Comparison of ENCODE assay signal across 1 cellular context in genomic region chr12:124375141-124375788, GRCh38.
TF ChIP-seq lines count a peak whose summit lies in the region.

No MANE protein-coding gene starts in this region.

TF ChIP-seq in GM23338, 12 proteins besides CTCF, POLR2A, EP300 and RAD21 (continued from another document):
- TF ChIP-seq, protein P1, sequence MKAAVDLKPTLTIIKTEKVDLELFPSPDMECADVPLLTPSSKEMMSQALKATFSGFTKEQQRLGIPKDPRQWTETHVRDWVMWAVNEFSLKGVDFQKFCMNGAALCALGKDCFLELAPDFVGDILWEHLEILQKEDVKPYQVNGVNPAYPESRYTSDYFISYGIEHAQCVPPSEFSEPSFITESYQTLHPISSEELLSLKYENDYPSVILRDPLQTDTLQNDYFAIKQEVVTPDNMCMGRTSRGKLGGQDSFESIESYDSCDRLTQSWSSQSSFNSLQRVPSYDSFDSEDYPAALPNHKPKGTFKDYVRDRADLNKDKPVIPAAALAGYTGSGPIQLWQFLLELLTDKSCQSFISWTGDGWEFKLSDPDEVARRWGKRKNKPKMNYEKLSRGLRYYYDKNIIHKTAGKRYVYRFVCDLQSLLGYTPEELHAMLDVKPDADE (IDR thresholded peaks at IDR 0.05): no peak
- no peak for TF ChIP-seq CREB1 (CRISPR knock-in tag; IDR thresholded peaks at IDR 0.05; ENCODE audit: low read depth)
- no peak for TF ChIP-seq ZNF114 (CRISPR knock-in tag; IDR thresholded peaks at IDR 0.05)
- TF ChIP-seq NANOG (IDR thresholded peaks at IDR 0.05; ENCODE audit: borderline replicate concordance): no peak
- TF ChIP-seq ZNF331 (CRISPR knock-in tag; IDR thresholded peaks at IDR 0.05; ENCODE audit: low read depth): no peak
- TF ChIP-seq STAT1 (IDR thresholded peaks at IDR 0.05; ENCODE audit: unreplicated experiment): no peak
- TF ChIP-seq, protein P2, sequence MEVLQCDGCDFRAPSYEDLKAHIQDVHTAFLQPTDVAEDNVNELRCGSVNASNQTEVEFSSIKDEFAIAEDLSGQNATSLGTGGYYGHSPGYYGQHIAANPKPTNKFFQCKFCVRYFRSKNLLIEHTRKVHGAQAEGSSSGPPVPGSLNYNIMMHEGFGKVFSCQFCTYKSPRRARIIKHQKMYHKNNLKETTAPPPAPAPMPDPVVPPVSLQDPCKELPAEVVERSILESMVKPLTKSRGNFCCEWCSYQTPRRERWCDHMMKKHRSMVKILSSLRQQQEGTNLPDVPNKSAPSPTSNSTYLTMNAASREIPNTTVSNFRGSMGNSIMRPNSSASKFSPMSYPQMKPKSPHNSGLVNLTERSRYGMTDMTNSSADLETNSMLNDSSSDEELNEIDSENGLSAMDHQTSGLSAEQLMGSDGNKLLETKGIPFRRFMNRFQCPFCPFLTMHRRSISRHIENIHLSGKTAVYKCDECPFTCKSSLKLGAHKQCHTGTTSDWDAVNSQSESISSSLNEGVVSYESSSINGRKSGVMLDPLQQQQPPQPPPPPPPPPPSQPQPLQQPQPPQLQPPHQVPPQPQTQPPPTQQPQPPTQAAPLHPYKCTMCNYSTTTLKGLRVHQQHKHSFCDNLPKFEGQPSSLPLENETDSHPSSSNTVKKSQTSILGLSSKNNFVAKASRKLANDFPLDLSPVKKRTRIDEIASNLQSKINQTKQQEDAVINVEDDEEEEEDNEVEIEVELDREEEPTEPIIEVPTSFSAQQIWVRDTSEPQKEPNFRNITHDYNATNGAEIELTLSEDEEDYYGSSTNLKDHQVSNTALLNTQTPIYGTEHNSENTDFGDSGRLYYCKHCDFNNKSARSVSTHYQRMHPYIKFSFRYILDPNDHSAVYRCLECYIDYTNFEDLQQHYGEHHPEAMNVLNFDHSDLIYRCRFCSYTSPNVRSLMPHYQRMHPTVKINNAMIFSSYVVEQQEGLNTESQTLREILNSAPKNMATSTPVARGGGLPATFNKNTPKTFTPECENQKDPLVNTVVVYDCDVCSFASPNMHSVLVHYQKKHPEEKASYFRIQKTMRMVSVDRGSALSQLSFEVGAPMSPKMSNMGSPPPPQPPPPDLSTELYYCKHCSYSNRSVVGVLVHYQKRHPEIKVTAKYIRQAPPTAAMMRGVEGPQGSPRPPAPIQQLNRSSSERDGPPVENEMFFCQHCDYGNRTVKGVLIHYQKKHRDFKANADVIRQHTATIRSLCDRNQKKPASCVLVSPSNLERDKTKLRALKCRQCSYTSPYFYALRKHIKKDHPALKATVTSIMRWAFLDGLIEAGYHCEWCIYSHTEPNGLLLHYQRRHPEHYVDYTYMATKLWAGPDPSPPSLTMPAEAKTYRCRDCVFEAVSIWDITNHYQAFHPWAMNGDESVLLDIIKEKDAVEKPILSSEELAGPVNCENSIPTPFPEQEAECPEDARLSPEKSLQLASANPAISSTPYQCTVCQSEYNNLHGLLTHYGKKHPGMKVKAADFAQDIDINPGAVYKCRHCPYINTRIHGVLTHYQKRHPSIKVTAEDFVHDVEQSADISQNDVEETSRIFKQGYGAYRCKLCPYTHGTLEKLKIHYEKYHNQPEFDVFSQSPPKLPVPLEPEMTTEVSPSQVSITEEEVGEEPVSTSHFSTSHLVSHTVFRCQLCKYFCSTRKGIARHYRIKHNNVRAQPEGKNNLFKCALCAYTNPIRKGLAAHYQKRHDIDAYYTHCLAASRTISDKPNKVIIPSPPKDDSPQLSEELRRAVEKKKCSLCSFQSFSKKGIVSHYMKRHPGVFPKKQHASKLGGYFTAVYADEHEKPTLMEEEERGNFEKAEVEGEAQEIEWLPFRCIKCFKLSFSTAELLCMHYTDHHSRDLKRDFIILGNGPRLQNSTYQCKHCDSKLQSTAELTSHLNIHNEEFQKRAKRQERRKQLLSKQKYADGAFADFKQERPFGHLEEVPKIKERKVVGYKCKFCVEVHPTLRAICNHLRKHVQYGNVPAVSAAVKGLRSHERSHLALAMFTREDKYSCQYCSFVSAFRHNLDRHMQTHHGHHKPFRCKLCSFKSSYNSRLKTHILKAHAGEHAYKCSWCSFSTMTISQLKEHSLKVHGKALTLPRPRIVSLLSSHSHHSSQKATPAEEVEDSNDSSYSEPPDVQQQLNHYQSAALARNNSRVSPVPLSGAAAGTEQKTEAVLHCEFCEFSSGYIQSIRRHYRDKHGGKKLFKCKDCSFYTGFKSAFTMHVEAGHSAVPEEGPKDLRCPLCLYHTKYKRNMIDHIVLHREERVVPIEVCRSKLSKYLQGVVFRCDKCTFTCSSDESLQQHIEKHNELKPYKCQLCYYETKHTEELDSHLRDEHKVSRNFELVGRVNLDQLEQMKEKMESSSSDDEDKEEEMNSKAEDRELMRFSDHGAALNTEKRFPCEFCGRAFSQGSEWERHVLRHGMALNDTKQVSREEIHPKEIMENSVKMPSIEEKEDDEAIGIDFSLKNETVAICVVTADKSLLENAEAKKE (CRISPR knock-in tag; IDR thresholded peaks at IDR 0.05): no peak
